In the genomic region with DNA sequence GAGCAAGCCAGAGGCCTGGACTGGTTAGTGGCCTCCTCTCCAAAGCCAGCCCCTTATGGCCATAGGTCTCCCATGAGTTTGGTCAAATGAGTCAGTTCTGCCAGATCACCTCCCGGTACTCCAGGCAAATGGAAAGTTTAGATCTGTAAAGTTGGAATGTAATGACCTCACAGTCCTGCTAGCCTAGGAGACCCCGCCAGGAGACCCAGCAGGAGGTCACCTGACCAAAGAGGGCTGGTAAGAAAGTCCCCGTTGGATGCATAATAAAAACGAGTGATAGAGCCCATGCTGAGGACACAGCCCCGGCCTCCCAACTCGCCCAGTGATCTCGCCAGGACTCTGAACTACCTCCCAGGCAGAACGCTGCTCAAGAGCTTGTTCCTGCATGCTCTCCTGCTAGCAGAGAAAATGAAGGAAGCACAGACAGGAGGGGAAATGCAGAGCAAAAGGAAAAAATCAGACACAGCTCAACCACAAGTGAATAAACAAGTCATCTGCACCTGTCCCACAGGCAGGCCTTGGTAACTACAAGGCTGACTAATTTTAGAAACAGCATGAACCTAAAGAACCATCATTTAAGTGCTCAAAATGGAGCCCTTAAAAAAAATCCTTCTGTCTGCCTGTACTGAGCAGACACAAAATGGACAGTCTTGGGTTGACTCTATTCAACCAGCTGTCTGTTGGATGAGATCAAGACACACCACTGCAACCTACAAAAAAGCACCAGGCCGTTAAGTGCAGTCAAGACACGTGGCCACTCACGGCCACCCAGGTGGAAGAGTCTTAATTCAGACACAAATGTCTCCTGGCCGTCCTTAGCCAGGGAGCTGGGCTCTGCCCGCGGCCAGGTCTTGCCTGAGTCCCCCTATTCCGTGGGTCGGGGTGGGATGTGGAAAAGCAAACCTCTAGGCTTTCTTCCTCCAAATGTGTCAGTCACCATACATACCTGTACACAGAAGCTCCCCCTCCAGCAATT, we compare ENCODE assay signal across 9 cellular contexts. TPM values are rescaled to one million over a fixed set of nuclear protein-coding genes. Genes with fewer than 3 reads are reported as not detected.
DNase-seq lines count a peak whose midpoint lies in the region; ATAC-seq, FAIRE-seq and TF ChIP-seq lines count a peak whose summit lies in the region.
"Had no signal": no experiment of that assay in that cellular context is flagged by ENCODE, and none has a peak within 500 bp of the region (broad histone marks: within the 10 kb centered on the region; RNA-seq: fewer than 3 reads in every experiment).

No MANE protein-coding gene starts in this region.

- no peak for TF ChIP-seq POLR2A in K562 (conservative IDR thresholded peaks at IDR 0.05)

- no peak for TF ChIP-seq EP300 in K562 (IDR thresholded peaks at IDR 0.05; ENCODE audit: low read length)

- H3K36me3 ChIP-seq in DND-41 (ENCODE audit: insufficient read depth, low read length) = no peaks in the 10 kb centered on the region
- H3K36me3 ChIP-seq in HUES48 (ENCODE audit: control insufficient read depth, insufficient read depth, low read length) = peaks cover 19% of the 10 kb centered on the region
- no peaks in the 10 kb centered on the region for H3K36me3 ChIP-seq in K562 (ENCODE audit: control insufficient read depth, insufficient read depth, low read length)
- peaks cover 9 to 13% of the 10 kb centered on the region in 2 donors for H3K36me3 ChIP-seq in muscle layer of duodenum (ENCODE audit: control insufficient read depth in 1 of 2, insufficient read depth in 2 of 2, low read length in 2 of 2)

- no peak overlapping the region for H2AFZ ChIP-seq in DND-41 (ENCODE audit: low read depth, low read length)
- peak overlapping the region; percentile 53; the same call in 1 of the 2 replicates for H2AFZ ChIP-seq in K562 (ENCODE audit: low read depth, low read length)

- in situ Hi-C loops in K562 (cut with MboI) = no loop called here

- intact Hi-C loops in K562 (cut with micrococcal nuclease) = loop anchor here (10.0 kb wide), 1 partner anchor 425 kb away; the partner anchor contains the start of gene SEC14L5

- H3K27me3 ChIP-seq in DND-41 (ENCODE audit: insufficient read depth, low read length, poor library complexity) (no peaks in the 10 kb centered on the region), HUES48 (ENCODE audit: control insufficient read depth, insufficient read depth, low read length) (no peaks in the 10 kb centered on the region), K562 (ENCODE audit: control insufficient read depth in 2 of 2, insufficient read depth in 2 of 2, low read length in 2 of 2) (peaks cover 2 to 23% of the 10 kb centered on the region in 2 experiments; a peak in 2 of 5 replicates), muscle layer of duodenum (ENCODE audit: low read depth, low read length) (no peaks in the 10 kb centered on the region)

- TF ChIP-seq CTCF in DND-41 (IDR thresholded peaks at IDR 0.05; ENCODE audit: borderline replicate concordance, extremely low read depth, low read length, poor library complexity, severe bottlenecking) = no peak
- no peak for TF ChIP-seq CTCF in K562 (IDR thresholded peaks at IDR 0.05 in 2 of 3, conservative IDR thresholded peaks at IDR 0.05 in 1 of 3; ENCODE audit: insufficient read depth in 2 of 3, low read depth in 1 of 3, low read length in 3 of 3)

- no peak overlapping the region for H3K4me2 ChIP-seq in DND-41 (ENCODE audit: insufficient read depth, low read length)
- H3K4me2 ChIP-seq in K562 (ENCODE audit: insufficient read depth, low read length) = no peak overlapping the region

- H4K20me1 ChIP-seq in DND-41 (ENCODE audit: insufficient read depth, low read length) = no peaks in the 10 kb centered on the region
- H4K20me1 ChIP-seq in K562 (replicated peaks; ENCODE audit: control insufficient read depth, insufficient read depth, low read length) = no peaks in the 10 kb centered on the region

- WGBS in K562 (ENCODE audit: insufficient coverage, low coverage, missing lambda C conversion rate) = 33% methylated on average over 16 of the region's 16 CpGs

- H3K9me3 ChIP-seq in DND-41 (ENCODE audit: insufficient read depth, low read length, severe bottlenecking) = no peaks in the 10 kb centered on the region
- H3K9me3 ChIP-seq in HUES48 (ENCODE audit: control insufficient read depth, insufficient read depth, low read length) = no peaks in the 10 kb centered on the region
- H3K9me3 ChIP-seq in K562 (replicated peaks; ENCODE audit: control insufficient read depth, insufficient read depth, low read depth, low read length) = no peaks in the 10 kb centered on the region
- no peaks in the 10 kb centered on the region for H3K9me3 ChIP-seq in muscle layer of duodenum (ENCODE audit: control insufficient read depth in 1 of 2, low read length in 2 of 2)

- H3K79me2 ChIP-seq in DND-41 (ENCODE audit: insufficient read depth, low read length) (no peaks in the 10 kb centered on the region), K562 (ENCODE audit: control insufficient read depth, insufficient read depth, low read length) (no peaks in the 10 kb centered on the region)

- POLR2A ChIA-PET in K562 (lab: Yijun Ruan, JAX) = interaction anchor here (0.7 kb wide), 1 partner anchor 70 kb away, joined by 3 read pairs; no protein-coding TSS in a partner anchor

- H3K9ac ChIP-seq in DND-41 (ENCODE audit: low read depth, low read length) (no peak overlapping the region), HUES48 (ENCODE audit: low read depth, low read length) (peak overlapping the region; percentile 47), K562 (ENCODE audit: insufficient read depth in 1 of 2, low read depth in 2 of 2, low read length in 2 of 2) (0 out of 4 replicates have a peak overlapping the region, but pooled peaks of 1 of the 2 experiments have one; percentile 59)

- CTCF ChIA-PET in K562 (lab: Yijun Ruan, JAX; ENCODE audit: low intra/inter-chr PET ratio) = no interaction called here

- ATAC-seq in DND-41 (ENCODE audit: insufficient read depth, low read depth) (peak; percentile 27; the same call in 1 of the 3 replicates), K562 (no peak), HG03565 (IDR thresholded peaks at IDR 0.05; ENCODE audit: unreplicated experiment) (no peak), GM21825 (IDR thresholded peaks at IDR 0.05; ENCODE audit: unreplicated experiment) (no peak)

- BruUV-seq in K562 (replicated peaks; lab: Mats Ljungman, UMichigan) = no TSS peak

- no peak for FAIRE-seq in K562 (lab: Jason Lieb, UNC)

- no peaks in the 10 kb centered on the region for H3K4me1 ChIP-seq in DND-41 (ENCODE audit: insufficient read depth, low read length)
- H3K4me1 ChIP-seq in HUES48 (ENCODE audit: control insufficient read depth, insufficient read depth, low read length) = peaks cover 18% of the 10 kb centered on the region
- H3K4me1 ChIP-seq in K562 (replicated peaks in 1 of 2; ENCODE audit: control insufficient read depth in 2 of 2, insufficient read depth in 2 of 2, low read length in 2 of 2) = peaks cover 5 to 12% of the 10 kb centered on the region in 2 experiments; a peak in 4 of 5 replicates
- peaks cover 7 to 17% of the 10 kb centered on the region in 2 donors for H3K4me1 ChIP-seq in muscle layer of duodenum (ENCODE audit: control insufficient read depth in 1 of 2, insufficient read depth in 2 of 2, low read length in 2 of 2)

- DNase-seq in DND-41 (no peak), K562 (ENCODE audit: extremely low read depth in 1 of 4, low spot score in 3 of 4) (no peak), NCI-H2029 (lab: John Stamatoyannopoulos, UW) (no peak), AG20443 (ENCODE audit: low spot score) (no peak)
- DNase-seq: T1000 had no signal

- H3K4me3 ChIP-seq in DND-41 (ENCODE audit: low read depth in 1 of 2, low read length in 2 of 2) = no peak overlapping the region
- peak overlapping the region; percentile 26; the same call in 1 of the 2 replicates for H3K4me3 ChIP-seq in HUES48 (ENCODE audit: low read depth, low read length)
- H3K4me3 ChIP-seq in K562 = no peak overlapping the region
- no peak overlapping the region for H3K4me3 ChIP-seq in muscle layer of duodenum (ENCODE audit: low read depth in 1 of 2, low read length in 2 of 2)

- TF ChIP-seq RAD21 in K562 (CRISPR knock-in tag; conservative IDR thresholded peaks at IDR 0.05 in 1 of 2, IDR thresholded peaks at IDR 0.05 in 1 of 2) = no peak

- H3K27ac ChIP-seq in DND-41 (ENCODE audit: low read length) = no peak overlapping the region
- peak overlapping the region; percentile 82 for H3K27ac ChIP-seq in HUES48 (ENCODE audit: low read depth, low read length)
- H3K27ac ChIP-seq in K562 (ENCODE audit: extremely low read depth, low read depth, low read length) = no peak overlapping the region
- H3K27ac ChIP-seq in muscle layer of duodenum (ENCODE audit: low read length) = peak overlapping the region; percentile 52

- H3K9me1 ChIP-seq in K562 (ENCODE audit: control insufficient read depth, insufficient read depth, low read length) = no peaks in the 10 kb centered on the region

RNA-seq across cellular contexts. Expression of gene CDIP1, which starts 9.2 kb away (rescaled TPM):
- not detected in 2 replicates for total RNA-seq in K562 (2011; cell fraction: chromatin; rRNA removed; ENCODE audit: low replicate concordance)
- not detected in 2 replicates for total RNA-seq in K562 (2011; cell fraction: nucleolus; rRNA removed)
- not detected in 2 replicates for total RNA-seq in K562 (2011; cell fraction: nucleoplasm; rRNA removed)
- not detected in 2 replicates for total RNA-seq in K562 (2014; rRNA removed)
- not detected in 2 replicates for total RNA-seq in K562 (2014; rRNA removed; fragmentation: Illumina TruSeq; extraction: Trizol)
- total RNA-seq in K562 (2015; rRNA removed; fragmentation: Illumina TruSeq; extraction: Trizol) = not detected in 2 replicates
- 0.18 and 0.29 TPM in 2 replicates for total RNA-seq in K562 (2021)
- polyA plus RNA-seq in K562 (2011; rRNA removed) = 0.15 TPM in 1 of 2 replicates, not detected in the other
- 0.07 TPM in 1 of 2 replicates, not detected in the other for polyA plus RNA-seq in K562 (2011; cell fraction: cytosol; rRNA removed)
- 0.10 and 0.18 TPM in 2 replicates for polyA plus RNA-seq in K562 (2011; cell fraction: nucleus; rRNA removed)
- polyA plus RNA-seq in K562 (2012) = 0.31 and 0.54 TPM in 2 replicates
- not detected in 2 replicates for polyA plus RNA-seq in K562 (2014; fragmentation: Illumina TruSeq; extraction: Trizol)
- polyA plus RNA-seq in K562 (2014; fragmentation: Nextera tagmentation; extraction: Ambion mirVana) = not detected
- not detected in 2 replicates for polyA plus RNA-seq in K562 (2014; rRNA removed)
- not detected in 2 replicates for polyA minus RNA-seq in K562 (2011; rRNA and poly(A)+ RNA removed)
- 1.7 TPM in 1 of 2 replicates, not detected in the other for polyA minus RNA-seq in K562 (2011; cell fraction: cytosol; rRNA and poly(A)+ RNA removed)
- 0.40 and 1.1 TPM in 2 replicates for polyA minus RNA-seq in K562 (2011; cell fraction: nucleus; rRNA and poly(A)+ RNA removed)

RNA-seq across cellular contexts. Expression of gene C16orf96, which starts 26.8 kb away (rescaled TPM):
- total RNA-seq in K562 (2011; cell fraction: chromatin; rRNA removed; ENCODE audit: low replicate concordance) = not detected in 2 replicates
- total RNA-seq in K562 (2011; cell fraction: nucleolus; rRNA removed) = not detected in 2 replicates
- total RNA-seq in K562 (2011; cell fraction: nucleoplasm; rRNA removed) = not detected in 2 replicates
- total RNA-seq in K562 (2014; rRNA removed) (not detected in 2 replicates), K562 (2014; rRNA removed; fragmentation: Illumina TruSeq; extraction: Trizol) (not detected in 2 replicates), K562 (2015; rRNA removed; fragmentation: Illumina TruSeq; extraction: Trizol) (not detected in 2 replicates), K562 (2021) (not detected in 2 replicates)
- polyA plus RNA-seq in K562 (2011; rRNA removed) (not detected in 2 replicates), K562 (2014; fragmentation: Illumina TruSeq; extraction: Trizol) (not detected in 2 replicates), K562 (2014; fragmentation: Nextera tagmentation; extraction: Ambion mirVana) (not detected), K562 (2014; rRNA removed) (not detected in 2 replicates)
- polyA plus RNA-seq in K562 (2011; cell fraction: cytosol; rRNA removed) = not detected in 2 replicates
- polyA plus RNA-seq in K562 (2011; cell fraction: nucleus; rRNA removed) = not detected in 2 replicates
- not detected in 2 replicates for polyA plus RNA-seq in K562 (2012)
- polyA minus RNA-seq in K562 (2011; rRNA and poly(A)+ RNA removed) = not detected in 2 replicates
- not detected in 2 replicates for polyA minus RNA-seq in K562 (2011; cell fraction: cytosol; rRNA and poly(A)+ RNA removed)
- not detected in 2 replicates for polyA minus RNA-seq in K562 (2011; cell fraction: nucleus; rRNA and poly(A)+ RNA removed)

RNA-seq across cellular contexts. Expression of gene HMOX2, which starts 53.2 kb away (rescaled TPM):
- 31.3 and 64.7 TPM in 2 replicates for total RNA-seq in K562 (2011; cell fraction: chromatin; rRNA removed; ENCODE audit: low replicate concordance)
- total RNA-seq in K562 (2011; cell fraction: nucleolus; rRNA removed) = 39.3 and 41.4 TPM in 2 replicates
- 40.9 and 52.2 TPM in 2 replicates for total RNA-seq in K562 (2011; cell fraction: nucleoplasm; rRNA removed)
- 78.6 and 84.7 TPM in 2 replicates for total RNA-seq in K562 (2014; rRNA removed)
- total RNA-seq in K562 (2014; rRNA removed; fragmentation: Illumina TruSeq; extraction: Trizol) = 43.9 and 50.4 TPM in 2 replicates
- 60.0 and 66.7 TPM in 2 replicates for total RNA-seq in K562 (2015; rRNA removed; fragmentation: Illumina TruSeq; extraction: Trizol)
- total RNA-seq in K562 (2021) = 57.4 and 63.9 TPM in 2 replicates
- 55.5 and 55.8 TPM in 2 replicates for polyA plus RNA-seq in K562 (2011; rRNA removed)
- 47.4 and 72.1 TPM in 2 replicates for polyA plus RNA-seq in K562 (2011; cell fraction: cytosol; rRNA removed)
- 28.3 and 31.1 TPM in 2 replicates for polyA plus RNA-seq in K562 (2011; cell fraction: nucleus; rRNA removed)
- polyA plus RNA-seq in K562 (2012) = 55.2 and 61.7 TPM in 2 replicates
- 62.8 and 71.3 TPM in 2 replicates for polyA plus RNA-seq in K562 (2014; fragmentation: Illumina TruSeq; extraction: Trizol)
- polyA plus RNA-seq in K562 (2014; fragmentation: Nextera tagmentation; extraction: Ambion mirVana) = 10 to 100 TPM; 26.8 to 46.3 TPM
- polyA plus RNA-seq in K562 (2014; rRNA removed) = 87.4 and 88.1 TPM in 2 replicates
- polyA minus RNA-seq in K562 (2011; rRNA and poly(A)+ RNA removed) = 43.3 and 52.3 TPM in 2 replicates
- 16.7 and 17.6 TPM in 2 replicates for polyA minus RNA-seq in K562 (2011; cell fraction: cytosol; rRNA and poly(A)+ RNA removed)
- polyA minus RNA-seq in K562 (2011; cell fraction: nucleus; rRNA and poly(A)+ RNA removed) = 13.6 and 15.0 TPM in 2 replicates

RNA-seq across cellular contexts. Expression of gene NMRAL1, which starts 54.9 kb away (rescaled TPM):
- total RNA-seq in K562 (2011; cell fraction: chromatin; rRNA removed; ENCODE audit: low replicate concordance) = 43.9 and 112 TPM in 2 replicates
- 97.0 and 99.2 TPM in 2 replicates for total RNA-seq in K562 (2011; cell fraction: nucleolus; rRNA removed)
- total RNA-seq in K562 (2011; cell fraction: nucleoplasm; rRNA removed) = 59.2 and 66.6 TPM in 2 replicates
- total RNA-seq in K562 (2014; rRNA removed) = 111 and 116 TPM in 2 replicates
- total RNA-seq in K562 (2014; rRNA removed; fragmentation: Illumina TruSeq; extraction: Trizol) = 22.7 and 31.4 TPM in 2 replicates
- 62.5 and 66.7 TPM in 2 replicates for total RNA-seq in K562 (2015; rRNA removed; fragmentation: Illumina TruSeq; extraction: Trizol)
- total RNA-seq in K562 (2021) = 84.1 and 93.6 TPM in 2 replicates
- 51.1 and 59.7 TPM in 2 replicates for polyA plus RNA-seq in K562 (2011; rRNA removed)
- polyA plus RNA-seq in K562 (2011; cell fraction: cytosol; rRNA removed) = 105 and 154 TPM in 2 replicates
- polyA plus RNA-seq in K562 (2011; cell fraction: nucleus; rRNA removed) = 56.5 and 83.6 TPM in 2 replicates
- 64.0 and 95.8 TPM in 2 replicates for polyA plus RNA-seq in K562 (2012)
- polyA plus RNA-seq in K562 (2014; fragmentation: Illumina TruSeq; extraction: Trizol) = 63.2 and 88.3 TPM in 2 replicates
- 10 to 100 TPM in 1 of 2 experiments, 1 to 10 TPM in 1; 6.3 to 16.8 TPM for polyA plus RNA-seq in K562 (2014; fragmentation: Nextera tagmentation; extraction: Ambion mirVana)
- polyA plus RNA-seq in K562 (2014; rRNA removed) = 83.9 and 90.2 TPM in 2 replicates
- 37.2 and 42.5 TPM in 2 replicates for polyA minus RNA-seq in K562 (2011; rRNA and poly(A)+ RNA removed)
- 39.4 and 52.3 TPM in 2 replicates for polyA minus RNA-seq in K562 (2011; cell fraction: cytosol; rRNA and poly(A)+ RNA removed)
- 24.5 and 26.7 TPM in 2 replicates for polyA minus RNA-seq in K562 (2011; cell fraction: nucleus; rRNA and poly(A)+ RNA removed)

Comparison
In these comparisons a context has a peak if more than half of its experiments do, and no peak if none do; other contexts are left out.
1. H3K27ac ChIP-seq: peak in HUES48 (single experiment) and muscle layer of duodenum (single experiment); none in DND-41 (single experiment) and K562 (single experiment).